Comparison of ENCODE assay signal across 9 cellular contexts in the genomic region with DNA sequence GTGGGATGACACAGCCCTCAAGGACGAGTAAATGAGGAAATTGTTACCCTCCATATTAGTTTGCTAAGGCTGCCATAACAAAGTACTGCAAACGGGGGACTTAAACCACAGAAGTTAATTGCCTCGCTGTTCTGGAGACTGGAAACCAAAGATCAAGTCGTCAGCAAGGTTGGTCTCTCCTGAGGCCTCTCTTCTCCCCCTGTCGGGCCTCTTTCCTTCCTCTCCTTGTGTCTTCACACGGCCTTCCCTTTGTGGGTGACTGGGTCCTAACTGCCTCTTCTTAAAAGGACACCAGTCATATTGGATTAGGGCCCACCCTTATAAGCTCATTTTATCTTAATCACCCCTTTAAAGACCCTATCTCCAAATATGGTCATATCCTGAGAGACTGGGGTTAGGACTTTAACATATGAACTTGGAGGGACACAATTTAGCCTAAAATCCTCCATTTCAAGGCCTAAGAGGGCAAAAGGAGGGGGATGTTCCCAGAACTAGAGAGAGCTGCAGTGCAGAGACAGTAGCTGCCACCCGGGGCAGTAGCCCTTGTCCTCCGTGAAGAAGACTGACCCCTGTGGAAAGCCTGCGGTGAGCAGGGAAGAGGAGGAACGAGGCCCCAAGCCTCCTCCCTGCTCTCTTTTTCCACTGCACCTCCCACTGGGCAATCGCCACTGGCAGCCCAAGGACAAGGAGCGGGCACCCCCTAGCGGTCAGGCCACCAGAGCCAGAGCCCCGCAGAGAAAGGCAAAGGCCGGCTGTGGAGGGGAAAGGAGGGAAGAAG. TPM values are rescaled to one million over a fixed set of nuclear protein-coding genes. Genes with fewer than 3 reads are reported as not detected.
DNase-seq lines count a peak whose midpoint lies in the region; ATAC-seq and TF ChIP-seq lines count a peak whose summit lies in the region.
"Had no signal": no experiment of that assay in that cellular context is flagged by ENCODE, and none has a peak within 500 bp of the region (broad histone marks: within the 10 kb centered on the region; RNA-seq: fewer than 3 reads in every experiment).

No MANE protein-coding gene starts in this region.

- no peak overlapping the region for H3K4me3 Mint-ChIP-seq in activated T-helper 1 cell treated with anti-CD3 and anti-CD28 coated beads, Interleukin-12 subunit alpha, Interleukin-12 subunit beta, Interleukin-2, Interleukin-4 antibody, amounts not matched to agents 30 ng/mL and 10 ng/mL and 1 ng/mL, durations not matched to agents 14 hours and 24 hours and 36 hours
- H3K4me3 Mint-ChIP-seq: dendritic cell treated with granulocyte-macrophage colony-stimulating factor and Interleukin-4, amounts not matched to agents 40 ng/mL and 50 ng/mL, for 4 days had no signal

- no peaks in the 10 kb centered on the region for H3K9me3 ChIP-seq in Panc1 (ENCODE audit: control insufficient read depth, insufficient read depth, low read depth, low read length)

- ATAC-seq in GM19468 (IDR thresholded peaks at IDR 0.05; ENCODE audit: extremely low read depth, unreplicated experiment) = peak; percentile 81
- peak; percentile 94 for ATAC-seq in HG03571 (IDR thresholded peaks at IDR 0.05; ENCODE audit: unreplicated experiment)
- peak; percentile 99 for ATAC-seq in Panc1
- ATAC-seq in foreskin keratinocyte = peak; percentile 92

- H3K27me3 ChIP-seq in Panc1 (ENCODE audit: control insufficient read depth, insufficient read depth, low read length) (peaks cover 10% of the 10 kb centered on the region), foreskin keratinocyte (no peaks in the 10 kb centered on the region)

- peaks cover 7% of the 10 kb centered on the region for H3K4me1 Mint-ChIP-seq in activated T-helper 1 cell treated with anti-CD3 and anti-CD28 coated beads, Interleukin-12 subunit alpha, Interleukin-12 subunit beta, Interleukin-2, Interleukin-4 antibody, amounts not matched to agents 30 ng/mL and 10 ng/mL and 1 ng/mL, durations not matched to agents 14 hours and 24 hours and 36 hours (ENCODE audit: low read depth)

- DNase-seq in COLO829 (ENCODE audit: low spot score) (peak; percentile 66), Panc1 (ENCODE audit: low read depth, low spot score) (peak; percentile 25), foreskin keratinocyte (peak in 1 of 2 donors; percentile 17), occipital lobe (lab: John Stamatoyannopoulos, UW) (peak; percentile 74)
- peak; percentile 47 for DNase-seq in activated T-helper 1 cell treated with anti-CD3 and anti-CD28 coated beads, Interleukin-12 subunit alpha, Interleukin-12 subunit beta, Interleukin-2, Interleukin-4 antibody, amounts not matched to agents 30 ng/mL and 10 ng/mL and 1 ng/mL, durations not matched to agents 14 hours and 24 hours and 36 hours (ENCODE audit: low spot score)

- no peak overlapping the region for H3K27ac ChIP-seq in Panc1 (ENCODE audit: low read length)
- no peak overlapping the region for H3K27ac ChIP-seq in foreskin keratinocyte
- H3K27ac ChIP-seq in temporal lobe (ENCODE audit: low read depth, low read length) = peak overlapping the region; percentile 33

- H3K4me1 ChIP-seq in Panc1 (ENCODE audit: control insufficient read depth, insufficient read depth, low read length) = no peaks in the 10 kb centered on the region
- no peaks in the 10 kb centered on the region for H3K4me1 ChIP-seq in foreskin keratinocyte

- no TSS peak for BruUV-seq in Panc1 (replicated peaks; lab: Mats Ljungman, UMichigan)

- no peak overlapping the region for H3K27ac Mint-ChIP-seq in activated T-helper 1 cell treated with anti-CD3 and anti-CD28 coated beads, Interleukin-12 subunit alpha, Interleukin-12 subunit beta, Interleukin-2, Interleukin-4 antibody, amounts not matched to agents 30 ng/mL and 10 ng/mL and 1 ng/mL, durations not matched to agents 14 hours and 24 hours and 36 hours
- H3K27ac Mint-ChIP-seq: dendritic cell treated with granulocyte-macrophage colony-stimulating factor and Interleukin-4, amounts not matched to agents 40 ng/mL and 50 ng/mL, for 4 days had no signal

- H3K36me3 ChIP-seq in Panc1 (ENCODE audit: control insufficient read depth, insufficient read depth, low read length) = no peaks in the 10 kb centered on the region

- H3K27me3 Mint-ChIP-seq in activated T-helper 1 cell treated with anti-CD3 and anti-CD28 coated beads, Interleukin-12 subunit alpha, Interleukin-12 subunit beta, Interleukin-2, Interleukin-4 antibody, amounts not matched to agents 30 ng/mL and 10 ng/mL and 1 ng/mL, durations not matched to agents 14 hours and 24 hours and 36 hours (ENCODE audit: insufficient read depth) = peaks cover 12% of the 10 kb centered on the region
- H3K27me3 Mint-ChIP-seq: dendritic cell treated with granulocyte-macrophage colony-stimulating factor and Interleukin-4, amounts not matched to agents 40 ng/mL and 50 ng/mL, for 4 days had no signal

- TF ChIP-seq CTCF in Panc1 (IDR thresholded peaks at IDR 0.05) (peak; percentile 96), foreskin keratinocyte (conservative IDR thresholded peaks at IDR 0.05) (peak; percentile 76)

- POLR2A ChIA-PET in Panc1 (lab: Charles Lee) = no interaction called here

- no peak overlapping the region for H3K4me3 ChIP-seq in Panc1 (ENCODE audit: low read depth in 2 of 2, low read length in 2 of 2)

- no peaks in the 10 kb centered on the region for H3K36me3 Mint-ChIP-seq in activated T-helper 1 cell treated with anti-CD3 and anti-CD28 coated beads, Interleukin-12 subunit alpha, Interleukin-12 subunit beta, Interleukin-2, Interleukin-4 antibody, amounts not matched to agents 30 ng/mL and 10 ng/mL and 1 ng/mL, durations not matched to agents 14 hours and 24 hours and 36 hours (ENCODE audit: low read depth)

- intact Hi-C loops in Panc1 (cut with micrococcal nuclease; ENCODE audit: unreplicated experiment) = no loop called here
- intact Hi-C loops in activated T-helper 1 cell treated with anti-CD3 and anti-CD28 coated beads, Interleukin-12 subunit alpha, Interleukin-12 subunit beta, Interleukin-2, Interleukin-4 antibody, amounts not matched to agents 30 ng/mL and 10 ng/mL and 1 ng/mL, durations not matched to agents 14 hours and 24 hours and 36 hours (cut with micrococcal nuclease) = loop anchor here (1.0 to 5.0 kb wide), 2 partner anchors 49 to 995 kb away; no protein-coding TSS in a partner anchor

- CTCF ChIA-PET in Panc1 (lab: Charles Lee) = interaction anchor here (0.6 kb wide), 1 partner anchor 44 kb away, joined by 3 read pairs; no protein-coding TSS in a partner anchor

- no peaks in the 10 kb centered on the region for H3K9me3 Mint-ChIP-seq in activated T-helper 1 cell treated with anti-CD3 and anti-CD28 coated beads, Interleukin-12 subunit alpha, Interleukin-12 subunit beta, Interleukin-2, Interleukin-4 antibody, amounts not matched to agents 30 ng/mL and 10 ng/mL and 1 ng/mL, durations not matched to agents 14 hours and 24 hours and 36 hours
- H3K9me3 Mint-ChIP-seq: dendritic cell treated with granulocyte-macrophage colony-stimulating factor and Interleukin-4, amounts not matched to agents 40 ng/mL and 50 ng/mL, for 4 days had no signal

- in situ Hi-C loops in Panc1 (cut with HindIII; ENCODE audit: low pct_unique_long_range_greater_than_20kb, low sequenced_read_pairs) = no loop called here

RNA-seq across cellular contexts. Expression of a gene that starts 35.0 kb away (rescaled TPM):
- total RNA-seq in Panc1 (2021; ENCODE audit: unreplicated experiment) (0.69 TPM), foreskin keratinocyte (not detected in 2 replicates), occipital lobe (2.2 TPM), temporal lobe (2.7 TPM)
- polyA plus RNA-seq in Panc1 (2012; ENCODE audit: insufficient read length) = 1.3 TPM
- total RNA-seq in activated T-helper 1 cell treated with anti-CD3 and anti-CD28 coated beads, Interleukin-12 subunit alpha, Interleukin-12 subunit beta, Interleukin-2, Interleukin-4 antibody, amounts not matched to agents 30 ng/mL and 10 ng/mL and 1 ng/mL, durations not matched to agents 14 hours and 24 hours and 36 hours = not detected in 2 replicates
- 0.03 and 0.07 TPM in 2 replicates for polyA plus RNA-seq in foreskin keratinocyte

RNA-seq across cellular contexts. Expression of a gene that starts 52.9 kb away (rescaled TPM):
- total RNA-seq in Panc1 (2021; ENCODE audit: unreplicated experiment) = 9.9 TPM
- 4.4 TPM for polyA plus RNA-seq in Panc1 (2012; ENCODE audit: insufficient read length)
- total RNA-seq in activated T-helper 1 cell treated with anti-CD3 and anti-CD28 coated beads, Interleukin-12 subunit alpha, Interleukin-12 subunit beta, Interleukin-2, Interleukin-4 antibody, amounts not matched to agents 30 ng/mL and 10 ng/mL and 1 ng/mL, durations not matched to agents 14 hours and 24 hours and 36 hours = 13.5 and 18.6 TPM in 2 replicates
- total RNA-seq in foreskin keratinocyte = 10.5 and 13.2 TPM in 2 replicates
- 9.0 and 10.9 TPM in 2 replicates for polyA plus RNA-seq in foreskin keratinocyte
- total RNA-seq in occipital lobe = 21.4 TPM
- total RNA-seq in temporal lobe = 13.3 TPM

RNA-seq across cellular contexts. Expression of a gene that starts 53.0 kb away (rescaled TPM):
- 57.8 TPM for total RNA-seq in Panc1 (2021; ENCODE audit: unreplicated experiment)
- 38.3 TPM for polyA plus RNA-seq in Panc1 (2012; ENCODE audit: insufficient read length)
- 83.0 and 90.4 TPM in 2 replicates for total RNA-seq in activated T-helper 1 cell treated with anti-CD3 and anti-CD28 coated beads, Interleukin-12 subunit alpha, Interleukin-12 subunit beta, Interleukin-2, Interleukin-4 antibody, amounts not matched to agents 30 ng/mL and 10 ng/mL and 1 ng/mL, durations not matched to agents 14 hours and 24 hours and 36 hours
- total RNA-seq in foreskin keratinocyte = 38.1 and 40.0 TPM in 2 replicates
- polyA plus RNA-seq in foreskin keratinocyte = 12.8 and 15.4 TPM in 2 replicates
- total RNA-seq in occipital lobe = 29.9 TPM
- total RNA-seq in temporal lobe = 24.6 TPM
